In the genomic region with DNA sequence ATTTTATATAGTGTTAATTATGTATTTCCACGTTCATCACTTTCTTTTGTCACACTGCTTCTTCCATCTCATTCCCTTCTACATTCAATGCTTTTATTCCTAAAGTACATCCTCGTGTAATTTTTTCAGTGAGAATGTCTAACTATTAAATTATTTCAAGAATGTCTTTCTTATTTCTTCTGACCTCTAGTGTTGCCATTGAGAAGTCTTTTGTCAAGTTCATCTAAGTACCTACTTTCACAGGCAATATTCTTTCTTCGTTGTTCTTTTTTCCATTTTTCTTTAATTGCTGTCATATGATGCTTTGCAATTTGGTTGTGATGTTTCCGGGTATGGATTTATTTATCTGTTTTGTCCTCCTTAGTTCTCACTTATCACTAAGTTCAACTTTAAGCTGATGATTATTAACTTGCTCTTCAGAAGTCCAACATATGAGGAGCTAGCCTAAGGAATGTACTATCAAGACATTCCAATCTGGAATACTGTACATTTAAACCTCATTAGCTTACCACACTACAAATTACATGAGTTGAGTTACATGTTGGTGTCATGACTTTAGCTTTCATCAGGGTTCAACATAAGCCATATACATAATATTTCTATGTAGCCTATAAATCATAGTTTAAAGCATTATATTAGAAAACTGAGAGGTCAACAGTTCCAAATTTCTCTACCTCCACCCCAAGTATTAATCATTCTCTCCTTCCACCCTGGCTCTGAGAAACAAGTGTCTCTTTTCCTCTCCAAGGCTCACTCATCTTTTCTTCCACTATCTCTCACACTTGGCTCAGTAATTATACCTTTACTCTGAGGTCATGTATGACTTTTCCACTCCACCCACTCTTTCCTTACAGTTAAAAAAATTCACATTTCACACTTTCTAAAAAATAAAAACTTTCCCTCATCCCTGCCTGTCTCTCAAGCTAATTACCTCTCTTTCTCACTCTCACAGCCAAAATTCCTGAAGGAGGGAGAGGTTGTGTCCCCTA, we compare ENCODE assay signal across 22 cellular contexts.
DNase-seq lines count a peak whose midpoint lies in the region; ATAC-seq and TF ChIP-seq lines count a peak whose summit lies in the region.
"Had no signal": no experiment of that assay in that cellular context is flagged by ENCODE, and none has a peak within 500 bp of the region (broad histone marks: within the 10 kb centered on the region; RNA-seq: fewer than 3 reads in every experiment).

No MANE protein-coding gene starts in this region.

- peaks cover 12% of the 10 kb centered on the region for H3K4me1 Mint-ChIP-seq in activated naive CD8-positive, alpha-beta T cell treated with anti-CD3 and anti-CD28 coated beads, Interleukin-2, amount 50 U/mL, for 24 hours
- H3K4me1 Mint-ChIP-seq in activated naive CD8-positive, alpha-beta T cell treated with anti-CD3 and anti-CD28 coated beads for 36 hours: peaks cover 5% of the 10 kb centered on the region
- H3K4me1 Mint-ChIP-seq: activated CD4-positive, alpha-beta T cell treated with anti-CD3 and anti-CD28 coated beads, Interleukin-2, amount 10 ng/mL, durations not matched to agents 7 days and 5 days; activated naive CD4-positive, alpha-beta T cell treated with anti-CD3 and anti-CD28 coated beads, Interleukin-2, amount 10 ng/mL, durations not matched to agents 7 days and 5 days; neural crest cell had no signal

- TF ChIP-seq CTCF in thoracic aorta (IDR thresholded peaks at IDR 0.05) (peak; percentile 13), upper lobe of right lung (IDR thresholded peaks at IDR 0.05) (no peak)

- H3K27ac ChIP-seq in thoracic aorta (no peak overlapping the region), upper lobe of right lung (no peak overlapping the region)
- H3K27ac ChIP-seq: ascending aorta, SJSA1 had no signal

- no peaks in the 10 kb centered on the region for H3K9me3 ChIP-seq in thoracic aorta
- no peaks in the 10 kb centered on the region for H3K9me3 ChIP-seq in upper lobe of right lung
- H3K9me3 ChIP-seq: ascending aorta, SJSA1 had no signal

- H3K4me3 Mint-ChIP-seq in activated naive CD8-positive, alpha-beta T cell treated with anti-CD3 and anti-CD28 coated beads, Interleukin-2, amount 50 U/mL, for 24 hours: no peak overlapping the region
- no peak overlapping the region for H3K4me3 Mint-ChIP-seq in activated naive CD8-positive, alpha-beta T cell treated with anti-CD3 and anti-CD28 coated beads for 36 hours
- H3K4me3 Mint-ChIP-seq: activated CD4-positive, alpha-beta T cell treated with anti-CD3 and anti-CD28 coated beads, Interleukin-2, amount 10 ng/mL, durations not matched to agents 7 days and 5 days; activated naive CD4-positive, alpha-beta T cell treated with anti-CD3 and anti-CD28 coated beads, Interleukin-2, amount 10 ng/mL, durations not matched to agents 7 days and 5 days; activated T-helper 1 cell treated with anti-CD3 and anti-CD28 coated beads, Interleukin-12 subunit alpha, Interleukin-12 subunit beta, Interleukin-2, Interleukin-4 antibody, amounts not matched to agents 30 ng/mL and 10 ng/mL and 1 ng/mL, durations not matched to agents 14 hours and 24 hours and 36 hours; neural crest cell; T-helper 1 cell treated with Interleukin-12 subunit alpha and Interleukin-12 subunit beta and Interleukin-4 antibody, amounts not matched to agents 30 μg/mL and 1 μg/mL, for 36 hours had no signal

- no peaks in the 10 kb centered on the region for H3K27me3 ChIP-seq in thoracic aorta (replicated peaks; ENCODE audit: insufficient read depth)
- no peaks in the 10 kb centered on the region for H3K27me3 ChIP-seq in upper lobe of right lung
- H3K27me3 ChIP-seq: ascending aorta, SJSA1 had no signal

- H3K27ac Mint-ChIP-seq in activated naive CD8-positive, alpha-beta T cell treated with anti-CD3 and anti-CD28 coated beads, Interleukin-2, amount 50 U/mL, for 24 hours: no peak overlapping the region
- no peak overlapping the region for H3K27ac Mint-ChIP-seq in activated naive CD8-positive, alpha-beta T cell treated with anti-CD3 and anti-CD28 coated beads for 36 hours
- H3K27ac Mint-ChIP-seq: activated CD4-positive, alpha-beta T cell treated with anti-CD3 and anti-CD28 coated beads, Interleukin-2, amount 10 ng/mL, durations not matched to agents 7 days and 5 days; activated naive CD4-positive, alpha-beta T cell treated with anti-CD3 and anti-CD28 coated beads, Interleukin-2, amount 10 ng/mL, durations not matched to agents 7 days and 5 days; activated T-helper 1 cell treated with anti-CD3 and anti-CD28 coated beads, Interleukin-12 subunit alpha, Interleukin-12 subunit beta, Interleukin-2, Interleukin-4 antibody, amounts not matched to agents 30 ng/mL and 10 ng/mL and 1 ng/mL, durations not matched to agents 14 hours and 24 hours and 36 hours; T-helper 1 cell treated with Interleukin-12 subunit alpha and Interleukin-12 subunit beta and Interleukin-4 antibody, amounts not matched to agents 30 μg/mL and 1 μg/mL, for 36 hours had no signal

- H3K27me3 Mint-ChIP-seq in activated naive CD8-positive, alpha-beta T cell treated with anti-CD3 and anti-CD28 coated beads, Interleukin-2, amount 50 U/mL, for 24 hours: no peaks in the 10 kb centered on the region
- peaks cover 11% of the 10 kb centered on the region for H3K27me3 Mint-ChIP-seq in activated naive CD8-positive, alpha-beta T cell treated with anti-CD3 and anti-CD28 coated beads for 36 hours
- H3K27me3 Mint-ChIP-seq: activated naive CD4-positive, alpha-beta T cell treated with anti-CD3 and anti-CD28 coated beads, Interleukin-2, amount 10 ng/mL, durations not matched to agents 7 days and 5 days had no signal

- H3K4me3 ChIP-seq in thoracic aorta (no peak overlapping the region), upper lobe of right lung (no peak overlapping the region)
- H3K4me3 ChIP-seq: ascending aorta, SJSA1 had no signal

- no peaks in the 10 kb centered on the region for H3K36me3 Mint-ChIP-seq in activated naive CD8-positive, alpha-beta T cell treated with anti-CD3 and anti-CD28 coated beads, Interleukin-2, amount 50 U/mL, for 24 hours (ENCODE audit: low read depth)
- no peaks in the 10 kb centered on the region for H3K36me3 Mint-ChIP-seq in activated naive CD8-positive, alpha-beta T cell treated with anti-CD3 and anti-CD28 coated beads for 36 hours
- H3K36me3 Mint-ChIP-seq: activated naive CD4-positive, alpha-beta T cell treated with anti-CD3 and anti-CD28 coated beads, Interleukin-2, amount 10 ng/mL, durations not matched to agents 7 days and 5 days had no signal

- intact Hi-C loops in upper lobe of right lung (cut with DNase I): no loop called here

- DNase-seq in activated naive CD8-positive, alpha-beta T cell treated with anti-CD3 and anti-CD28 coated beads, Interleukin-2, amount 50 U/mL, for 24 hours: no peak
- no peak for DNase-seq in activated naive CD8-positive, alpha-beta T cell treated with anti-CD3 and anti-CD28 coated beads for 36 hours
- DNase-seq in fibroblast of peridontal ligament (ENCODE audit: extremely low read depth) (peak; percentile 8), thoracic aorta (ENCODE audit: low spot score) (no peak), amniotic stem cell (lab: John Stamatoyannopoulos, UW) (no peak), upper lobe of right lung (no peak), T-helper 2 cell (no peak)
- DNase-seq: activated CD4-positive, alpha-beta T cell treated with anti-CD3 and anti-CD28 coated beads, Interleukin-2, amount 10 ng/mL, durations not matched to agents 7 days and 5 days; activated naive CD4-positive, alpha-beta T cell treated with anti-CD3 and anti-CD28 coated beads, Interleukin-2, amount 10 ng/mL, durations not matched to agents 7 days and 5 days; GOT3; Karpas-422; NCI-H1694 treated with DMSO at 0.1 percent for 48 hours; NCI-H2171 treated with DMSO at 0.1 percent for 48 hours; NCI-H524; stimulated activated CD8-positive, alpha-beta memory T cell treated with anti-CD3 and anti-CD28 coated beads, Interleukin-4, amount 100 ng/mL, for 48 hours had no signal

- ATAC-seq in activated naive CD8-positive, alpha-beta T cell treated with anti-CD3 and anti-CD28 coated beads, Interleukin-2, amount 50 U/mL, for 24 hours: peak; percentile 67
- ATAC-seq in SK-N-SH treated with all-trans-retinoic acid at 6 μM for 48 hours (0 out of 3 replicates have a peak, but pooled peaks have one; percentile 35), thoracic aorta (ENCODE audit: insufficient number of reproducible peaks, low FRiP score, low read depth) (no peak), upper lobe of right lung (no peak)
- ATAC-seq: esophagus mucosa had no signal

- H3K4me1 ChIP-seq in thoracic aorta (ENCODE audit: control insufficient read depth in 1 of 2, low read depth in 2 of 2) (peaks cover 0 to 14% of the 10 kb centered on the region in 2 donors), upper lobe of right lung (no peaks in the 10 kb centered on the region)
- H3K4me1 ChIP-seq: ascending aorta had no signal

- H3K36me3 ChIP-seq in thoracic aorta (no peaks in the 10 kb centered on the region), upper lobe of right lung (no peaks in the 10 kb centered on the region)
- H3K36me3 ChIP-seq: ascending aorta, SJSA1 had no signal

- H3K9me3 Mint-ChIP-seq in activated naive CD8-positive, alpha-beta T cell treated with anti-CD3 and anti-CD28 coated beads, Interleukin-2, amount 50 U/mL, for 24 hours: no peaks in the 10 kb centered on the region
- H3K9me3 Mint-ChIP-seq in activated naive CD8-positive, alpha-beta T cell treated with anti-CD3 and anti-CD28 coated beads for 36 hours: no peaks in the 10 kb centered on the region
- H3K9me3 Mint-ChIP-seq: activated CD4-positive, alpha-beta T cell treated with anti-CD3 and anti-CD28 coated beads, Interleukin-2, amount 10 ng/mL, durations not matched to agents 7 days and 5 days; activated naive CD4-positive, alpha-beta T cell treated with anti-CD3 and anti-CD28 coated beads, Interleukin-2, amount 10 ng/mL, durations not matched to agents 7 days and 5 days; activated T-helper 1 cell treated with anti-CD3 and anti-CD28 coated beads, Interleukin-12 subunit alpha, Interleukin-12 subunit beta, Interleukin-2, Interleukin-4 antibody, amounts not matched to agents 30 ng/mL and 10 ng/mL and 1 ng/mL, durations not matched to agents 14 hours and 24 hours and 36 hours; neural crest cell; T-helper 1 cell treated with Interleukin-12 subunit alpha and Interleukin-12 subunit beta and Interleukin-4 antibody, amounts not matched to agents 30 μg/mL and 1 μg/mL, for 36 hours had no signal

TF ChIP-seq in SK-N-SH treated with all-trans-retinoic acid at 6 μM for 48 hours, 23 proteins besides CTCF, POLR2A, EP300 and RAD21:
- TF ChIP-seq ZNF70 (CRISPR knock-in tag; IDR thresholded peaks at IDR 0.05): no peak
- peak; percentile 56 for TF ChIP-seq ISL1 (CRISPR knock-in tag; IDR thresholded peaks at IDR 0.05)

Comparison
In these comparisons a context has a peak if more than half of its experiments do, and no peak if none do; other contexts are left out.
1. ATAC-seq: peak in activated naive CD8-positive, alpha-beta T cell treated with anti-CD3 and anti-CD28 coated beads, Interleukin-2, amount 50 U/mL, for 24 hours (single experiment) and SK-N-SH treated with all-trans-retinoic acid at 6 μM for 48 hours (single experiment); none in thoracic aorta (single experiment) and upper lobe of right lung (single experiment).